ENCODE assay signal across 8 cellular contexts in genomic region chr17:64780096-64781012, GRCh38.
DNase-seq lines count a peak whose midpoint lies in the region; ATAC-seq and TF ChIP-seq lines count a peak whose summit lies in the region.

No MANE protein-coding gene starts in this region.

- no peak for TF ChIP-seq POLR2A in erythroblast (IDR thresholded peaks at IDR 0.05; ENCODE audit: low read length)

- H3K4me1 Mint-ChIP-seq in neural progenitor cell = peaks cover 25% of the 10 kb centered on the region

- peaks cover 41% of the 10 kb centered on the region for H4K20me1 ChIP-seq in neural progenitor cell (ENCODE audit: low read depth)

- TF ChIP-seq CTCF in neural progenitor cell (IDR thresholded peaks at IDR 0.05) (no peak), thoracic aorta (IDR thresholded peaks at IDR 0.05) (no peak)

- H3K27ac ChIP-seq in neural progenitor cell = no peak overlapping the region
- no peak overlapping the region for H3K27ac ChIP-seq in thoracic aorta

- H3K36me3 ChIP-seq in neural progenitor cell = no peaks in the 10 kb centered on the region
- peaks cover 5% of the 10 kb centered on the region for H3K36me3 ChIP-seq in thoracic aorta

- H3K79me2 ChIP-seq in neural progenitor cell (ENCODE audit: low read depth) = no peaks in the 10 kb centered on the region

- H3F3A ChIP-seq in neural progenitor cell (ENCODE audit: low read depth) = peaks cover 40% of the 10 kb centered on the region

- intact Hi-C loops in posterior vena cava (cut with DNase I) = no loop called here

- peak; percentile 47 for DNase-seq in DMS153 (lab: John Stamatoyannopoulos, UW)
- peak; percentile 18 for DNase-seq in NCI-H128 (lab: John Stamatoyannopoulos, UW; ENCODE audit: unreplicated experiment)
- DNase-seq in activated CD8-positive, alpha-beta memory T cell treated with anti-CD3 and anti-CD28 coated beads, Interleukin-2, amount 50 U/mL, for 48 hours = peak; percentile 86
- DNase-seq in erythroblast (lab: John Stamatoyannopoulos, UW) = peak; percentile 37 to 44
- peak; percentile 89 for DNase-seq in neural progenitor cell (ENCODE audit: low spot score)
- DNase-seq in thoracic aorta (ENCODE audit: low spot score) = no peak
- no peak for DNase-seq in posterior vena cava (ENCODE audit: low spot score)

- H3K36me3 Mint-ChIP-seq in neural progenitor cell = peaks cover 4% of the 10 kb centered on the region

- ATAC-seq in thoracic aorta (ENCODE audit: insufficient number of reproducible peaks, low FRiP score, low read depth) = no peak
- no peak for ATAC-seq in HG02642 (IDR thresholded peaks at IDR 0.05; ENCODE audit: poor library complexity, unreplicated experiment)

- peaks cover 54% of the 10 kb centered on the region for H3K27me3 Mint-ChIP-seq in neural progenitor cell (ENCODE audit: insufficient read depth, low read depth)

- H3K9me3 ChIP-seq in neural progenitor cell (ENCODE audit: low read depth) (no peaks in the 10 kb centered on the region), thoracic aorta (no peaks in the 10 kb centered on the region)

- H3K4me1 ChIP-seq in neural progenitor cell (peaks cover 27% of the 10 kb centered on the region), thoracic aorta (ENCODE audit: control insufficient read depth in 1 of 2, low read depth in 2 of 2) (peaks cover 45 to 57% of the 10 kb centered on the region in 2 donors)

- H3K27me3 ChIP-seq in neural progenitor cell (peaks cover 82% of the 10 kb centered on the region), thoracic aorta (replicated peaks; ENCODE audit: insufficient read depth) (no peaks in the 10 kb centered on the region)

- H3K27ac Mint-ChIP-seq in neural progenitor cell = no peak overlapping the region

- peak overlapping the region; percentile 27 for H2AFZ ChIP-seq in neural progenitor cell (replicated peaks)

- peak overlapping the region; percentile 98 for H3K4me2 ChIP-seq in neural progenitor cell

- H3K4me3 ChIP-seq in neural progenitor cell (peak overlapping the region; percentile 56), thoracic aorta (peak overlapping the region; percentile 65)

- no peak overlapping the region for H3K9ac ChIP-seq in neural progenitor cell

- H3K4me3 Mint-ChIP-seq in neural progenitor cell = peak overlapping the region; percentile 73

- H3K9me3 Mint-ChIP-seq in neural progenitor cell = no peaks in the 10 kb centered on the region

Comparison
In these comparisons a context has a peak if more than half of its experiments do, and no peak if none do; other contexts are left out.
1. DNase-seq: peak in DMS153 (single experiment), NCI-H128 (single experiment), activated CD8-positive, alpha-beta memory T cell treated with anti-CD3 and anti-CD28 coated beads, Interleukin-2, amount 50 U/mL, for 48 hours (single experiment), erythroblast (2 of 2) and neural progenitor cell (single experiment); none in thoracic aorta (single experiment) and posterior vena cava (single experiment).